Comparison of ENCODE assay signal across 9 cellular contexts in genomic region chr19:48630289-48631036, GRCh38. TPM values are rescaled to one million over a fixed set of nuclear protein-coding genes. Genes with fewer than 3 reads are reported as not detected.
DNase-seq lines count a peak whose midpoint lies in the region; ATAC-seq and TF ChIP-seq lines count a peak whose summit lies in the region.
"Had no signal": no experiment of that assay in that cellular context is flagged by ENCODE, and none has a peak within 500 bp of the region (broad histone marks: within the 10 kb centered on the region; RNA-seq: fewer than 3 reads in every experiment).

No MANE protein-coding gene starts in this region.

- peak overlapping the region; percentile 65 for H3K27ac Mint-ChIP-seq in activated naive CD8-positive, alpha-beta T cell treated with anti-CD3 and anti-CD28 coated beads for 36 hours
- no peak overlapping the region for H3K27ac Mint-ChIP-seq in activated naive CD8-positive, alpha-beta T cell treated with anti-CD3 and anti-CD28 coated beads, Interleukin-2, amount 50 U/mL, for 24 hours
- H3K27ac Mint-ChIP-seq in naive thymus-derived CD4-positive, alpha-beta T cell: peak overlapping the region in 5 of 9 donors; percentile 41 to 79 (median 56)
- H3K27ac Mint-ChIP-seq in activated CD4-positive, alpha-beta memory T cell treated with anti-CD3 and anti-CD28 coated beads for 36 hours: no peak overlapping the region

- no peaks in the 10 kb centered on the region for H3K9me3 Mint-ChIP-seq in activated naive CD8-positive, alpha-beta T cell treated with anti-CD3 and anti-CD28 coated beads for 36 hours
- H3K9me3 Mint-ChIP-seq in activated naive CD8-positive, alpha-beta T cell treated with anti-CD3 and anti-CD28 coated beads, Interleukin-2, amount 50 U/mL, for 24 hours: no peaks in the 10 kb centered on the region
- peaks cover 0 to 5% (median 0%) of the 10 kb centered on the region in 11 donors for H3K9me3 Mint-ChIP-seq in naive thymus-derived CD4-positive, alpha-beta T cell
- H3K9me3 Mint-ChIP-seq in activated CD4-positive, alpha-beta memory T cell treated with anti-CD3 and anti-CD28 coated beads for 36 hours: no peaks in the 10 kb centered on the region

- DNase-seq in activated naive CD8-positive, alpha-beta T cell treated with anti-CD3 and anti-CD28 coated beads for 36 hours: no peak
- DNase-seq in activated naive CD8-positive, alpha-beta T cell treated with anti-CD3 and anti-CD28 coated beads, Interleukin-2, amount 50 U/mL, for 24 hours: no peak
- DNase-seq in esophagus muscularis mucosa (ENCODE audit: extremely low spot score): no peak
- DNase-seq in naive thymus-derived CD4-positive, alpha-beta T cell: no peak
- no peak for DNase-seq in vagina (ENCODE audit: extremely low spot score in 2 of 2)
- DNase-seq in activated CD4-positive, alpha-beta memory T cell treated with anti-CD3 and anti-CD28 coated beads for 36 hours: no peak
- DNase-seq in NCI-H2107 (lab: John Stamatoyannopoulos, UW): no peak
- DNase-seq: SW 1271 had no signal

- H3K27me3 ChIP-seq in esophagus muscularis mucosa: no peaks in the 10 kb centered on the region
- no peaks in the 10 kb centered on the region for H3K27me3 ChIP-seq in naive thymus-derived CD4-positive, alpha-beta T cell (ENCODE audit: control insufficient read depth in 2 of 2, insufficient read depth in 2 of 2, low read length in 2 of 2)
- H3K27me3 ChIP-seq in vagina: no peaks in the 10 kb centered on the region

- TF ChIP-seq CTCF in esophagus muscularis mucosa (IDR thresholded peaks at IDR 0.05) (peak in 2 of 3 experiments; percentile 19 to 24), vagina (IDR thresholded peaks at IDR 0.05) (no peak)

- H3K9me3 ChIP-seq in esophagus muscularis mucosa (no peaks in the 10 kb centered on the region), vagina (no peaks in the 10 kb centered on the region)
- no peaks in the 10 kb centered on the region for H3K9me3 ChIP-seq in naive thymus-derived CD4-positive, alpha-beta T cell (ENCODE audit: control insufficient read depth in 2 of 3, low read length in 3 of 3)

- WGBS in esophagus muscularis mucosa: 13% methylated on average over 36 of the region's 48 CpGs

- H3K4me1 Mint-ChIP-seq in activated naive CD8-positive, alpha-beta T cell treated with anti-CD3 and anti-CD28 coated beads for 36 hours: peaks cover 29% of the 10 kb centered on the region
- H3K4me1 Mint-ChIP-seq in activated naive CD8-positive, alpha-beta T cell treated with anti-CD3 and anti-CD28 coated beads, Interleukin-2, amount 50 U/mL, for 24 hours: peaks cover 48% of the 10 kb centered on the region
- peaks cover 4 to 45% (median 34%) of the 10 kb centered on the region in 7 donors for H3K4me1 Mint-ChIP-seq in naive thymus-derived CD4-positive, alpha-beta T cell
- H3K4me1 Mint-ChIP-seq in activated CD4-positive, alpha-beta memory T cell treated with anti-CD3 and anti-CD28 coated beads for 36 hours (ENCODE audit: low read depth): peaks cover 36% of the 10 kb centered on the region

- peaks cover 5% of the 10 kb centered on the region for H3K36me3 Mint-ChIP-seq in activated naive CD8-positive, alpha-beta T cell treated with anti-CD3 and anti-CD28 coated beads for 36 hours
- H3K36me3 Mint-ChIP-seq in activated naive CD8-positive, alpha-beta T cell treated with anti-CD3 and anti-CD28 coated beads, Interleukin-2, amount 50 U/mL, for 24 hours (ENCODE audit: low read depth): peaks cover 9% of the 10 kb centered on the region
- H3K36me3 Mint-ChIP-seq in naive thymus-derived CD4-positive, alpha-beta T cell: peaks cover 0 to 13% (median 4%) of the 10 kb centered on the region in 5 donors
- H3K36me3 Mint-ChIP-seq in activated CD4-positive, alpha-beta memory T cell treated with anti-CD3 and anti-CD28 coated beads for 36 hours: peaks cover 7% of the 10 kb centered on the region

- ATAC-seq in activated naive CD8-positive, alpha-beta T cell treated with anti-CD3 and anti-CD28 coated beads, Interleukin-2, amount 50 U/mL, for 24 hours: no peak
- no peak for ATAC-seq in naive thymus-derived CD4-positive, alpha-beta T cell
- no peak for ATAC-seq in HG03175 (IDR thresholded peaks at IDR 0.05; ENCODE audit: unreplicated experiment)

- POLR2A ChIA-PET in naive thymus-derived CD4-positive, alpha-beta T cell (lab: Charles Lee): interaction anchor here (0.7 to 7.5 kb wide), 5 partner anchors 8 to 108 kb away, joined by 3 to 73 read pairs (median 6); partner anchors contain the start of genes CA11, RPL18 and SPHK2
- POLR2A ChIA-PET in activated CD4-positive, alpha-beta memory T cell treated with anti-CD3 and anti-CD28 coated beads for 36 hours (lab: Charles Lee): no interaction called here

- no peak overlapping the region for H3K4me3 Mint-ChIP-seq in activated naive CD8-positive, alpha-beta T cell treated with anti-CD3 and anti-CD28 coated beads for 36 hours
- no peak overlapping the region for H3K4me3 Mint-ChIP-seq in activated naive CD8-positive, alpha-beta T cell treated with anti-CD3 and anti-CD28 coated beads, Interleukin-2, amount 50 U/mL, for 24 hours
- peak overlapping the region in 4 of 10 donors; percentile 23 to 38 (median 32) for H3K4me3 Mint-ChIP-seq in naive thymus-derived CD4-positive, alpha-beta T cell
- H3K4me3 Mint-ChIP-seq in activated CD4-positive, alpha-beta memory T cell treated with anti-CD3 and anti-CD28 coated beads for 36 hours: no peak overlapping the region

- H3K4me1 ChIP-seq in esophagus muscularis mucosa: peaks cover 50 to 73% (median 70%) of the 10 kb centered on the region in 4 donors
- H3K4me1 ChIP-seq in naive thymus-derived CD4-positive, alpha-beta T cell (ENCODE audit: control insufficient read depth in 2 of 2, insufficient read depth in 2 of 2, low read length in 2 of 2): peaks cover 29 to 32% of the 10 kb centered on the region in 2 donors
- peaks cover 57% of the 10 kb centered on the region for H3K4me1 ChIP-seq in vagina

- H3K36me3 ChIP-seq in esophagus muscularis mucosa (peaks cover 0 to 61% (median 12%) of the 10 kb centered on the region in 4 donors), vagina (peaks cover 0 to 5% of the 10 kb centered on the region in 2 donors)
- H3K36me3 ChIP-seq in naive thymus-derived CD4-positive, alpha-beta T cell (ENCODE audit: control insufficient read depth in 2 of 3, insufficient read depth in 3 of 3, low read length in 3 of 3): peaks cover 4 to 65% (median 11%) of the 10 kb centered on the region in 3 experiments

- no peaks in the 10 kb centered on the region for H3K27me3 Mint-ChIP-seq in activated naive CD8-positive, alpha-beta T cell treated with anti-CD3 and anti-CD28 coated beads for 36 hours
- no peaks in the 10 kb centered on the region for H3K27me3 Mint-ChIP-seq in activated naive CD8-positive, alpha-beta T cell treated with anti-CD3 and anti-CD28 coated beads, Interleukin-2, amount 50 U/mL, for 24 hours
- H3K27me3 Mint-ChIP-seq in naive thymus-derived CD4-positive, alpha-beta T cell: no peaks in the 10 kb centered on the region
- H3K27me3 Mint-ChIP-seq in activated CD4-positive, alpha-beta memory T cell treated with anti-CD3 and anti-CD28 coated beads for 36 hours: no peaks in the 10 kb centered on the region

- CTCF ChIA-PET in naive thymus-derived CD4-positive, alpha-beta T cell (lab: Charles Lee): no interaction called here
- CTCF ChIA-PET in activated CD4-positive, alpha-beta memory T cell treated with anti-CD3 and anti-CD28 coated beads for 36 hours (lab: Charles Lee): no interaction called here

- H3K4me3 ChIP-seq in esophagus muscularis mucosa (peak overlapping the region; percentile 2 to 38 (median 8)), vagina (peak overlapping the region in 1 of 2 donors; percentile 2)
- no peak overlapping the region for H3K4me3 ChIP-seq in naive thymus-derived CD4-positive, alpha-beta T cell (ENCODE audit: low read length)

- peak overlapping the region; percentile 78 to 100 (median 90) for H3K27ac ChIP-seq in esophagus muscularis mucosa (replicated peaks in 1 of 4)
- peak overlapping the region; percentile 11 for H3K27ac ChIP-seq in naive thymus-derived CD4-positive, alpha-beta T cell (ENCODE audit: low read depth, low read length)
- H3K27ac ChIP-seq in vagina: peak overlapping the region; percentile 79

- intact Hi-C loops in esophagus muscularis mucosa (cut with DNase I): no loop called here
- intact Hi-C loops in naive thymus-derived CD4-positive, alpha-beta T cell (cut with micrococcal nuclease): loop anchor here (10.0 kb wide), 3 partner anchors 484 to 1244 kb away; partner anchors contain the start of genes AKT1S1 (in 1 of the 2), C19orf73 (in 1 of the 2), LIN7B (in 1 of the 2) and PPFIA3 (in 1 of the 2)
- intact Hi-C loops in vagina (cut with DNase I): loop anchor here (10.0 kb wide), 1 partner anchor 334 kb away; the partner anchor contains the start of gene FTL
- intact Hi-C loops in activated CD4-positive, alpha-beta memory T cell treated with anti-CD3 and anti-CD28 coated beads for 36 hours (cut with micrococcal nuclease): no loop called here

- no peak for TF ChIP-seq EP300 in esophagus muscularis mucosa (IDR thresholded peaks at IDR 0.05)

- TF ChIP-seq POLR2A in esophagus muscularis mucosa (IDR thresholded peaks at IDR 0.05; ENCODE audit: low read depth) (no peak), vagina (IDR thresholded peaks at IDR 0.05) (no peak)

RNA-seq across cellular contexts. Expression of gene DBP, which starts 6.7 kb away (rescaled TPM):
- total RNA-seq in activated naive CD8-positive, alpha-beta T cell treated with anti-CD3 and anti-CD28 coated beads for 36 hours: 10 to 100 TPM in 1 of 2 experiments, 1 to 10 TPM in 1; 9.3 to 10.1 TPM
- total RNA-seq in esophagus muscularis mucosa (1 to 10 TPM; 3.0 to 9.3 (median 7.2) TPM), vagina (4.9 TPM)
- 10 to 100 TPM; 11.9 to 79.9 (median 33.2) TPM for total RNA-seq in naive thymus-derived CD4-positive, alpha-beta T cell
- 100 to 1,000 TPM in 1 of 2 donors, 10 to 100 TPM in 1; 61.7 to 130 TPM for polyA plus RNA-seq in naive thymus-derived CD4-positive, alpha-beta T cell
- total RNA-seq in activated CD4-positive, alpha-beta memory T cell treated with anti-CD3 and anti-CD28 coated beads for 36 hours: 10 to 100 TPM in 1 of 2 experiments, 1 to 10 TPM in 1; 8.3 to 10.4 TPM

RNA-seq across cellular contexts. Expression of gene SPHK2, which starts 11.2 kb away (rescaled TPM):
- 10 to 100 TPM; 36.7 to 40.8 TPM for total RNA-seq in activated naive CD8-positive, alpha-beta T cell treated with anti-CD3 and anti-CD28 coated beads for 36 hours
- total RNA-seq in esophagus muscularis mucosa: 10 to 100 TPM; 15.9 to 24.5 (median 17.0) TPM
- 10 to 100 TPM; 20.1 to 34.7 (median 30.5) TPM for total RNA-seq in naive thymus-derived CD4-positive, alpha-beta T cell
- 10 to 100 TPM; 11.2 to 11.7 TPM for polyA plus RNA-seq in naive thymus-derived CD4-positive, alpha-beta T cell
- 19.9 TPM for total RNA-seq in vagina
- total RNA-seq in activated CD4-positive, alpha-beta memory T cell treated with anti-CD3 and anti-CD28 coated beads for 36 hours: 10 to 100 TPM; 24.1 to 24.6 TPM

RNA-seq across cellular contexts. Expression of gene RPL18, which starts 11.5 kb away (rescaled TPM):
- 1,000 to 10,000 TPM; 1,968 to 2,008 TPM for total RNA-seq in activated naive CD8-positive, alpha-beta T cell treated with anti-CD3 and anti-CD28 coated beads for 36 hours
- total RNA-seq in esophagus muscularis mucosa (1,000 to 10,000 TPM; 1,298 to 2,105 (median 1,742) TPM), vagina (2,346 TPM)
- 1,000 to 10,000 TPM; 1,570 to 2,826 (median 2,745) TPM for total RNA-seq in naive thymus-derived CD4-positive, alpha-beta T cell
- polyA plus RNA-seq in naive thymus-derived CD4-positive, alpha-beta T cell: 1,000 to 10,000 TPM; 2,813 to 2,817 TPM
- 1,000 to 10,000 TPM; 2,095 to 2,140 TPM for total RNA-seq in activated CD4-positive, alpha-beta memory T cell treated with anti-CD3 and anti-CD28 coated beads for 36 hours

RNA-seq across cellular contexts. Expression of gene CA11, which starts 15.5 kb away (rescaled TPM):
- total RNA-seq in activated naive CD8-positive, alpha-beta T cell treated with anti-CD3 and anti-CD28 coated beads for 36 hours: 10 to 100 TPM; 11.9 to 14.1 TPM
- total RNA-seq in esophagus muscularis mucosa (10 to 100 TPM; 11.9 to 16.5 (median 14.9) TPM), vagina (7.9 TPM)
- 10 to 100 TPM in 4 of 5 experiments, 1 to 10 TPM in 1; 7.5 to 20.5 (median 12.5) TPM for total RNA-seq in naive thymus-derived CD4-positive, alpha-beta T cell
- polyA plus RNA-seq in naive thymus-derived CD4-positive, alpha-beta T cell: 1 to 10 TPM; 6.3 to 8.0 TPM
- 10 to 100 TPM; 12.7 to 15.9 TPM for total RNA-seq in activated CD4-positive, alpha-beta memory T cell treated with anti-CD3 and anti-CD28 coated beads for 36 hours

RNA-seq across cellular contexts. Expression of gene FAM83E, which starts 15.6 kb away (rescaled TPM):
- 1 to 10 TPM; 4.4 TPM for total RNA-seq in activated naive CD8-positive, alpha-beta T cell treated with anti-CD3 and anti-CD28 coated beads for 36 hours
- under 1 TPM; 0.32 to 0.69 (median 0.37) TPM for total RNA-seq in esophagus muscularis mucosa
- 1 to 10 TPM in 3 of 5 experiments, under 1 TPM in 1, not detected in 1; 0.80 to 3.7 (median 2.9) TPM for total RNA-seq in naive thymus-derived CD4-positive, alpha-beta T cell
- polyA plus RNA-seq in naive thymus-derived CD4-positive, alpha-beta T cell: under 1 TPM in 1 of 2 donors, not detected in 1; 0.66 TPM
- total RNA-seq in vagina: 3.2 TPM
- total RNA-seq in activated CD4-positive, alpha-beta memory T cell treated with anti-CD3 and anti-CD28 coated beads for 36 hours: 1 to 10 TPM; 2.2 to 2.4 TPM

Comparison
In these comparisons a context has a peak if more than half of its experiments do, and no peak if none do; other contexts are left out.
1. H3K27ac Mint-ChIP-seq: peak in activated naive CD8-positive, alpha-beta T cell treated with anti-CD3 and anti-CD28 coated beads for 36 hours (single experiment) and naive thymus-derived CD4-positive, alpha-beta T cell (5 of 9); none in activated naive CD8-positive, alpha-beta T cell treated with anti-CD3 and anti-CD28 coated beads, Interleukin-2, amount 50 U/mL, for 24 hours (single experiment) and activated CD4-positive, alpha-beta memory T cell treated with anti-CD3 and anti-CD28 coated beads for 36 hours (single experiment).
2. H3K27ac ChIP-seq: peak in every context shown above with its lines; median percentile 90 in esophagus muscularis mucosa; 79 in vagina; 11 in naive thymus-derived CD4-positive, alpha-beta T cell.
3. CTCF ChIP-seq: peak in esophagus muscularis mucosa (2 of 3); none in vagina (0 of 3).
4. intact Hi-C loops: an anchor here in naive thymus-derived CD4-positive, alpha-beta T cell (10.0 kb wide) and vagina (10.0 kb wide); none called in esophagus muscularis mucosa and activated CD4-positive, alpha-beta memory T cell treated with anti-CD3 and anti-CD28 coated beads for 36 hours.